ENCODE assay signal across 24 cellular contexts in genomic region chr6:42201382-42201781, GRCh38. TPM values are rescaled to one million over a fixed set of nuclear protein-coding genes. Genes with fewer than 3 reads are reported as not detected.
DNase-seq lines count a peak whose midpoint lies in the region; ATAC-seq and TF ChIP-seq lines count a peak whose summit lies in the region.
"Had no signal": no experiment of that assay in that cellular context is flagged by ENCODE, and none has a peak within 500 bp of the region (broad histone marks: within the 10 kb centered on the region; RNA-seq: fewer than 3 reads in every experiment).

No MANE protein-coding gene starts in this region.

- H3K27me3 Mint-ChIP-seq in T-cell, result no peaks in the 10 kb centered on the region
- H3K27me3 Mint-ChIP-seq: CD8-positive, alpha-beta memory T cell had no signal

- peaks cover 0 to 29% of the 10 kb centered on the region in 2 experiments; a peak in 3 of 4 replicates for H3K4me1 ChIP-seq in SK-N-SH (ENCODE audit: control insufficient read depth in 1 of 2, insufficient read depth in 2 of 2, low read depth in 1 of 2, low read length in 1 of 2)
- H3K4me1 ChIP-seq in RWPE2 (ENCODE audit: insufficient read depth, poor library complexity, severe bottlenecking), result peaks cover 19% of the 10 kb centered on the region
- H3K4me1 ChIP-seq: SJCRH30 had no signal

- no peak for TF ChIP-seq RAD21 in SK-N-SH (IDR thresholded peaks at IDR 0.05; ENCODE audit: low read length)

- H3K4me3 ChIP-seq in SK-N-SH (ENCODE audit: low read depth in 2 of 2, low read length in 1 of 2) (no peak overlapping the region), RWPE2 (ENCODE audit: severe bottlenecking) (no peak overlapping the region), fibroblast of villous mesenchyme (ENCODE audit: low read depth, low read length) (no peak overlapping the region)
- H3K4me3 ChIP-seq: BLaER1, GM23338, SJCRH30 had no signal

- peaks cover 36% of the 10 kb centered on the region for H3K36me3 Mint-ChIP-seq in T-cell

- no peak overlapping the region for H3K4me3 Mint-ChIP-seq in T-cell
- H3K4me3 Mint-ChIP-seq: CD8-positive, alpha-beta memory T cell; GM23338 had no signal

- H3K27ac ChIP-seq in SK-N-SH (ENCODE audit: low read depth in 2 of 2, low read length in 1 of 2) (peak overlapping the region in 1 of 2 experiments; percentile 94; a peak in 2 of 4 replicates), RWPE2 (ENCODE audit: poor library complexity, severe bottlenecking) (peak overlapping the region; percentile 50)
- H3K27ac ChIP-seq: BLaER1, HL-60, SJCRH30 had no signal

- H3K9me3 ChIP-seq in SK-N-SH (no peaks in the 10 kb centered on the region), RWPE2 (ENCODE audit: severe bottlenecking) (no peaks in the 10 kb centered on the region)
- H3K9me3 ChIP-seq: SJCRH30 had no signal

- peaks cover 71% of the 10 kb centered on the region for H3F3A ChIP-seq in SK-N-SH (replicated peaks; ENCODE audit: insufficient read depth)

- TF ChIP-seq EP300 in SK-N-SH (IDR thresholded peaks at IDR 0.05; ENCODE audit: borderline replicate concordance in 1 of 2, low read depth in 1 of 2, low read length in 1 of 2), result no peak

- no peak for ATAC-seq in SK-N-SH treated with all-trans-retinoic acid at 6 μM for 48 hours
- no peak for ATAC-seq in RWPE2 (ENCODE audit: low read depth)
- no peak for ATAC-seq in T-cell (replicated peaks in 1 of 4)
- ATAC-seq: GM23338, HCT116 had no signal

- H3K9me3 Mint-ChIP-seq in T-cell, result peaks cover 0 to 6% (median 0%) of the 10 kb centered on the region in 3 donors
- H3K9me3 Mint-ChIP-seq: GM23338 had no signal

- H3K9me2 ChIP-seq in SK-N-SH, result no peaks in the 10 kb centered on the region

- peaks cover 2 to 21% of the 10 kb centered on the region in 2 experiments for H3K36me3 ChIP-seq in SK-N-SH (replicated peaks in 1 of 2; ENCODE audit: control insufficient read depth in 1 of 2, insufficient read depth in 2 of 2, low read length in 1 of 2)
- H3K36me3 ChIP-seq in RWPE2 (ENCODE audit: low read depth), result peaks cover 28% of the 10 kb centered on the region

- H3K27ac Mint-ChIP-seq in T-cell, result no peak overlapping the region
- H3K27ac Mint-ChIP-seq: GM23338 had no signal

- peaks cover 4% of the 10 kb centered on the region; the same call in 1 of the 2 replicates for H4K20me1 ChIP-seq in SK-N-SH (ENCODE audit: insufficient read depth)
- H4K20me1 ChIP-seq: BLaER1 had no signal

- peaks cover 0 to 6% (median 0%) of the 10 kb centered on the region in 3 donors for H3K4me1 Mint-ChIP-seq in T-cell

- H3K27me3 ChIP-seq in SK-N-SH (ENCODE audit: insufficient read depth), result no peaks in the 10 kb centered on the region
- no peaks in the 10 kb centered on the region for H3K27me3 ChIP-seq in RWPE2 (ENCODE audit: insufficient read depth, poor library complexity, severe bottlenecking)
- H3K27me3 ChIP-seq: BLaER1, SJCRH30 had no signal

- no peak for DNase-seq in SK-N-SH
- DNase-seq in RWPE2 (ENCODE audit: low spot score), result no peak
- peak; percentile 75 for DNase-seq in fibroblast of villous mesenchyme (ENCODE audit: low read depth)
- no peak for DNase-seq in T-cell
- DNase-seq in NCI-H226, result no peak
- DNase-seq in NCI-H1105 treated with DMSO at 0.1 percent for 48 hours (lab: John Stamatoyannopoulos, UW), result no peak
- DNase-seq in stimulated activated CD4-positive, alpha-beta T cell treated with anti-CD3 and anti-CD28 coated beads, Interleukin-2, amount 100 ng/mL, for 24 hours, result no peak
- DNase-seq: 8988T; CD8-positive, alpha-beta memory T cell; DND-41; GF-D8; MV-4-11; NCI-H1436; NCI-H2081; NCI-H510A; NCI-H774; SJCRH30; SW 1271 had no signal

- CTCF ChIA-PET in SK-N-SH (lab: Yijun Ruan, JAX) (interaction anchor here (1.0 kb wide), 1 partner anchor 346 kb away, joined by 3 read pairs; no protein-coding TSS in a partner anchor), T-cell (lab: Charles Lee) (no interaction called here)

- no peak overlapping the region for H3K9ac ChIP-seq in SK-N-SH
- H3K9ac ChIP-seq: BLaER1 had no signal

- TF ChIP-seq CTCF in SK-N-SH (IDR thresholded peaks at IDR 0.05), result no peak
- no peak for TF ChIP-seq CTCF in RWPE2 (IDR thresholded peaks at IDR 0.05; ENCODE audit: poor library complexity, severe bottlenecking)
- TF ChIP-seq CTCF in fibroblast of villous mesenchyme (IDR thresholded peaks at IDR 0.05; ENCODE audit: insufficient read depth, low read depth, low read length), result no peak

- no peak overlapping the region for H2AFZ ChIP-seq in SK-N-SH (ENCODE audit: low read depth)
- H2AFZ ChIP-seq: GM23338 had no signal

- WGBS in SK-N-SH (ENCODE audit: low lambda C conversion rate), result 33% methylated on average over 3 of the region's 3 CpGs

- POLR2A ChIA-PET in SK-N-SH (lab: Yijun Ruan, JAX), result interaction anchor here (0.6 kb wide), 1 partner anchor 251 kb away, joined by 3 read pairs; no protein-coding TSS in a partner anchor
- POLR2A ChIA-PET in T-cell (lab: Charles Lee), result interaction anchor here in 1 of 2 donors (0.7 kb wide), 1 partner anchor 817 kb away, joined by 3 read pairs; no protein-coding TSS in a partner anchor

- H3K79me2 ChIP-seq in SK-N-SH (ENCODE audit: insufficient read depth), result no peaks in the 10 kb centered on the region

- H3K4me2 ChIP-seq in SK-N-SH, result no peak overlapping the region
- H3K4me2 ChIP-seq: BLaER1, GM23338 had no signal

TF ChIP-seq in SK-N-SH treated with all-trans-retinoic acid at 6 μM for 48 hours, 23 proteins besides CTCF, POLR2A, EP300 and RAD21 (continues in another document):
- TF ChIP-seq GLIS3 (CRISPR knock-in tag; IDR thresholded peaks at IDR 0.05) (peak; percentile 66; the same call in 1 of the 2 replicates), ZFP3 (CRISPR knock-in tag; IDR thresholded peaks at IDR 0.05) (0 out of 2 replicates have a peak, but pooled peaks have one; percentile 28), POU6F1 (CRISPR knock-in tag; IDR thresholded peaks at IDR 0.05; ENCODE audit: borderline replicate concordance, low read depth) (no peak), TCF4 (CRISPR knock-in tag; IDR thresholded peaks at IDR 0.05; ENCODE audit: borderline replicate concordance) (peak; percentile 37; the same call in 1 of the 2 replicates), SNAI2 (CRISPR knock-in tag; IDR thresholded peaks at IDR 0.05) (0 out of 2 replicates have a peak, but pooled peaks have one; percentile 51)

TF ChIP-seq in SK-N-SH, 30 proteins besides CTCF, POLR2A, EP300 and RAD21:
- TF ChIP-seq TCF12 (IDR thresholded peaks at IDR 0.05), result no peak

RNA-seq across cellular contexts. Expression of gene GUCA1B, which starts 6.6 kb away (rescaled TPM):
- 1.0 and 1.2 TPM in 2 replicates for polyA plus RNA-seq in SK-N-SH (2012; rRNA removed)
- polyA plus RNA-seq in SK-N-SH (2012; cell fraction: cytosol; rRNA removed), result 0.51 and 0.79 TPM in 2 replicates
- 2.2 and 2.4 TPM in 2 replicates for polyA plus RNA-seq in SK-N-SH (2012; cell fraction: nucleus; rRNA removed)
- total RNA-seq in fibroblast of villous mesenchyme (not detected in 2 replicates), T-cell (1 to 10 TPM; 1.3 to 5.3 (median 3.6) TPM)
- total RNA-seq: RPMI7951 had no signal
- polyA plus RNA-seq: CD8-positive, alpha-beta memory T cell; GM23338 had no signal

RNA-seq across cellular contexts. Expression of gene MRPS10, which starts 16.3 kb away (rescaled TPM):
- 29.8 and 35.5 TPM in 2 replicates for polyA plus RNA-seq in SK-N-SH (2012; rRNA removed)
- 47.9 and 55.7 TPM in 2 replicates for polyA plus RNA-seq in SK-N-SH (2012; cell fraction: cytosol; rRNA removed)
- polyA plus RNA-seq in SK-N-SH (2012; cell fraction: nucleus; rRNA removed), result 6.6 and 12.2 TPM in 2 replicates
- total RNA-seq in fibroblast of villous mesenchyme (47.0 and 66.5 TPM in 2 replicates), T-cell (10 to 100 TPM; 17.6 to 23.6 (median 20.5) TPM)

RNA-seq across cellular contexts. Expression of gene GUCA1A, which starts 28.2 kb away (rescaled TPM):
- 0.77 and 0.88 TPM in 2 replicates for polyA plus RNA-seq in SK-N-SH (2012; rRNA removed)
- 0.68 and 1.3 TPM in 2 replicates for polyA plus RNA-seq in SK-N-SH (2012; cell fraction: cytosol; rRNA removed)
- polyA plus RNA-seq in SK-N-SH (2012; cell fraction: nucleus; rRNA removed), result 0.29 and 0.39 TPM in 2 replicates
- total RNA-seq in fibroblast of villous mesenchyme (0.32 TPM in 1 of 2 replicates, not detected in the other), T-cell (not detected)
- total RNA-seq: CD8-positive, alpha-beta memory T cell; RPMI7951; SJCRH30 had no signal
- polyA plus RNA-seq: CD8-positive, alpha-beta memory T cell had no signal

RNA-seq across cellular contexts. Expression of gene C6orf132, which starts 59.0 kb away (rescaled TPM):
- not detected in 2 replicates for polyA plus RNA-seq in SK-N-SH (2012; rRNA removed)
- not detected in 2 replicates for polyA plus RNA-seq in SK-N-SH (2012; cell fraction: cytosol; rRNA removed)
- not detected in 2 replicates for polyA plus RNA-seq in SK-N-SH (2012; cell fraction: nucleus; rRNA removed)
- 2.6 and 4.3 TPM in 2 replicates for total RNA-seq in fibroblast of villous mesenchyme
- total RNA-seq in T-cell, result under 1 TPM in 4 of 5 donors, not detected in 1; 0.05 to 0.18 (median 0.08) TPM
- total RNA-seq: RPMI7951, SJCRH30 had no signal
- polyA plus RNA-seq: CD8-positive, alpha-beta memory T cell had no signal
